In the genomic region with DNA sequence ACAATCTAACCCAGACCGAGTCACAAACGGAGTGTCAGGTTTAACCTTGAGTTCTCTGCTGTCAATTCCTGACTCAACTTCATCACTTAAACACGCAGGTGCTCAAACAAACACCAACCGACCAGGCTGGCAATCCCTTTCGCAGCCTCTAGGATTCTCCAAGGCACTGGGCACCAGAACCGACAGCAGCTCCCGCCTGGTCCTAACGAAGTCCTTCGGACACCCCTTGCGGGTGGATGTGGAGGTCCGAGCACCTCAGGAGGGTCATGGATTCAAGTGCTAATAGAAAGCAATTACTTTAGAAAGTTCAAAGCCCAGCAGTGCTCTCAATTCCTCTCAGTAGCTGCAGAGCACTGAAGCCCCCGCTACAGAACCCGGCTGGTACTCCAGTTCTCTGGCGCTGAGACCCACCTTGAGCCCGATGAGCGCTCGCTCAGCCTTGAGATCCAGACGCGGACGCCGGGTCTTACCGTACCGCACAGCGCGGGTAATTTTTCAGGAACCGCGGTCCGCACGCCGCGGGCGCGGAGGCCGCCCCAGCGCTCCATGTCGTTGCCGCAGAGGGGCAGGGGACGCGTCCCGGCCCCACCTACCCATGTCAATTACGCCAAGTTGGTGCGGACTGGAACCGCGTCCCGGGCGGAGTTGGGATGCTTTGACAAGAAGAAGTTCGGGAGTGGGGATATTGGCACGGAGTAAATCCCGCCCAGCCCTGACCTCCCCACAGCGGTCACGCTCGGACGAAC, we compare ENCODE assay signal across 8 cellular contexts. TPM values are rescaled to one million over a fixed set of nuclear protein-coding genes. Genes with fewer than 3 reads are reported as not detected.
A peak's percentile ranks its signal among the peaks of the same experiment; 100 is the strongest.
DNase-seq lines count a peak whose midpoint lies in the region; ATAC-seq and TF ChIP-seq lines count a peak whose summit lies in the region.

No MANE protein-coding gene starts in this region.

- H3K4me1 Mint-ChIP-seq in immature natural killer cell = peaks cover 20 to 23% of the 10 kb centered on the region in 2 donors

- H3K27ac Mint-ChIP-seq in immature natural killer cell = peak overlapping the region in 5 of 6 donors; percentile 6 to 82 (median 80)

- peaks cover 0 to 4% (median 0%) of the 10 kb centered on the region in 6 donors for H3K9me3 Mint-ChIP-seq in immature natural killer cell

- H3K4me3 Mint-ChIP-seq in immature natural killer cell = peak overlapping the region; percentile 87 to 92 (median 90)

- H3K36me3 Mint-ChIP-seq in immature natural killer cell = no peaks in the 10 kb centered on the region

- TF ChIP-seq CTCF in GM10266 (IDR thresholded peaks at IDR 0.05; ENCODE audit: control insufficient read depth, insufficient read depth, low read depth, missing control alignments) (peak; percentile 9), VCaP (conservative IDR thresholded peaks at IDR 0.05) (peak; percentile 75)

- H3K27ac ChIP-seq in VCaP = peak overlapping the region; percentile 75
- peak overlapping the region; percentile 91 for H3K27ac ChIP-seq in caudate nucleus (ENCODE audit: low read depth, low read length)

- DNase-seq in GM10266 (ENCODE audit: extremely low spot score) (peak; percentile 42), NCI-H2107 (lab: John Stamatoyannopoulos, UW) (peak; percentile 25), caudate nucleus (lab: John Stamatoyannopoulos, UW) (peak in 12 of 61 donors; percentile 4 to 52 (median 27)), immature natural killer cell (peak; percentile 33 to 37 (median 36)), NCI-H1048 (lab: John Stamatoyannopoulos, UW) (no peak)
- peak; percentile 31 to 38 (median 37) for DNase-seq in stimulated activated CD4-positive, alpha-beta T cell treated with anti-CD3 and anti-CD28 coated beads, Interleukin-12 subunit alpha, Interleukin-12 subunit beta, amount 100 ng/mL, for 48 hours (ENCODE audit: low read depth in 2 of 3, low spot score in 1 of 3)

- ATAC-seq in HG02763 (IDR thresholded peaks at IDR 0.05; ENCODE audit: unreplicated experiment) = peak; percentile 14

- peaks cover 2 to 22% (median 22%) of the 10 kb centered on the region in 3 donors for H3K27me3 Mint-ChIP-seq in immature natural killer cell (ENCODE audit: low read depth in 3 of 3)

RNA-seq across cellular contexts. Expression of a gene that starts 0.7 kb away (rescaled TPM):
- polyA plus RNA-seq in immature natural killer cell = 1 to 10 TPM; 2.6 to 4.6 (median 3.4) TPM

RNA-seq across cellular contexts. Expression of a gene that starts 43.6 kb away (rescaled TPM):
- polyA plus RNA-seq in immature natural killer cell = 10 to 100 TPM in 1 of 3 donors, 1 to 10 TPM in 2; 9.0 to 12.5 (median 9.3) TPM
